In the genomic region with DNA sequence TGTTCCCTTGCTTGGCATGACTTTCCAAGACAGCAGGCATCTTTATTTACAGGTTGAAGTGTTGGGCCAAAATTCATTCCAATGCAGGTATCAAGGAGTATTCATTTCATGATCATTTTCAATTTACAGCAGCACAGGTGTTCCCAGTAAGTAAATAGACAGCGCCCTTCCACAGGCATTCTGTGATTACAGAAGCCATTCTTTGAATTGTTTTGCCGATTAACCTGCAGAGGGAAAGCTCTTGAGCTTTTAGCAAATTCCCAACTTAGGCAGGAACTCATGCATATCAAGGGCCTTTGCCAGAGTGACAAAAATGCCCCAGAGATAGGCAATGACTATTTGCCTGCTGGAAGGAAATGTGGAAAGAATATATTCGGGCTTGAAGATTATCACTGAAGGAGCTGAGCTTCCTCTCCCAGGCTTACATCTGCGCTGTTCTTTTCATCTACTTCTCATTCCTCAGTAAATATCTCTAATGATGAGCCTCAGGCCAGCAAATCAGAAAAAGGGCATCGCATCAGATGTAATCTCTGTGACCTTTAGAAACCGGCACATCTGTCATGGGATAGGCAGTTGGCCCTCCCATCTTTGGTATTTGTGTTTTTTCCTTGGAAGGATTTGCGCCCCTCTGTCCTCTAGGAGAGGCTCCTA, we compare ENCODE assay signal across 1 cellular context.
TF ChIP-seq lines count a peak whose summit lies in the region.

No MANE protein-coding gene starts in this region.

TF ChIP-seq in K562, 482 proteins besides CTCF, POLR2A, EP300 and RAD21 (continued from another document):
- TF ChIP-seq, protein P1, sequence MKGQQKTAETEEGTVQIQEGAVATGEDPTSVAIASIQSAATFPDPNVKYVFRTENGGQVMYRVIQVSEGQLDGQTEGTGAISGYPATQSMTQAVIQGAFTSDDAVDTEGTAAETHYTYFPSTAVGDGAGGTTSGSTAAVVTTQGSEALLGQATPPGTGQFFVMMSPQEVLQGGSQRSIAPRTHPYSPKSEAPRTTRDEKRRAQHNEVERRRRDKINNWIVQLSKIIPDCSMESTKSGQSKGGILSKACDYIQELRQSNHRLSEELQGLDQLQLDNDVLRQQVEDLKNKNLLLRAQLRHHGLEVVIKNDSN (CRISPR knock-in tag; IDR thresholded peaks at IDR 0.05), result 0 out of 2 replicates have a peak, but pooled peaks have one; percentile 9
- TF ChIP-seq FOXJ2 (tag; IDR thresholded peaks at IDR 0.05) (0 out of 2 replicates have a peak, but pooled peaks have one; percentile 22), PTBP1 (IDR thresholded peaks at IDR 0.05; ENCODE audit: low read depth, low read length) (no peak), ZNF589 (CRISPR knock-in tag; IDR thresholded peaks at IDR 0.05; ENCODE audit: low read depth) (0 out of 2 replicates have a peak, but pooled peaks have one; percentile 38), ZNF124 (CRISPR knock-in tag; IDR thresholded peaks at IDR 0.05) (no peak), EGR1 (conservative IDR thresholded peaks at IDR 0.05) (0 out of 2 replicates have a peak, but pooled peaks have one; percentile 6), NFE2 (IDR thresholded peaks at IDR 0.05; ENCODE audit: low read depth) (no peak), RHOXF2B (CRISPR knock-in tag; conservative IDR thresholded peaks at IDR 0.05) (no peak), CEBPG (CRISPR knock-in tag; IDR thresholded peaks at IDR 0.05) (0 out of 2 replicates have a peak, but pooled peaks have one; percentile 14), CEBPG (tag; conservative IDR thresholded peaks at IDR 0.05 in 1 of 2, IDR thresholded peaks at IDR 0.05 in 1 of 2) (no peak), FOXP1 (CRISPR knock-in tag; IDR thresholded peaks at IDR 0.05) (peak; percentile 63; the same call in 1 of the 2 replicates), ZNF76 (CRISPR knock-in tag; IDR thresholded peaks at IDR 0.05; ENCODE audit: borderline replicate concordance) (no peak)
- TF ChIP-seq, protein P2, sequence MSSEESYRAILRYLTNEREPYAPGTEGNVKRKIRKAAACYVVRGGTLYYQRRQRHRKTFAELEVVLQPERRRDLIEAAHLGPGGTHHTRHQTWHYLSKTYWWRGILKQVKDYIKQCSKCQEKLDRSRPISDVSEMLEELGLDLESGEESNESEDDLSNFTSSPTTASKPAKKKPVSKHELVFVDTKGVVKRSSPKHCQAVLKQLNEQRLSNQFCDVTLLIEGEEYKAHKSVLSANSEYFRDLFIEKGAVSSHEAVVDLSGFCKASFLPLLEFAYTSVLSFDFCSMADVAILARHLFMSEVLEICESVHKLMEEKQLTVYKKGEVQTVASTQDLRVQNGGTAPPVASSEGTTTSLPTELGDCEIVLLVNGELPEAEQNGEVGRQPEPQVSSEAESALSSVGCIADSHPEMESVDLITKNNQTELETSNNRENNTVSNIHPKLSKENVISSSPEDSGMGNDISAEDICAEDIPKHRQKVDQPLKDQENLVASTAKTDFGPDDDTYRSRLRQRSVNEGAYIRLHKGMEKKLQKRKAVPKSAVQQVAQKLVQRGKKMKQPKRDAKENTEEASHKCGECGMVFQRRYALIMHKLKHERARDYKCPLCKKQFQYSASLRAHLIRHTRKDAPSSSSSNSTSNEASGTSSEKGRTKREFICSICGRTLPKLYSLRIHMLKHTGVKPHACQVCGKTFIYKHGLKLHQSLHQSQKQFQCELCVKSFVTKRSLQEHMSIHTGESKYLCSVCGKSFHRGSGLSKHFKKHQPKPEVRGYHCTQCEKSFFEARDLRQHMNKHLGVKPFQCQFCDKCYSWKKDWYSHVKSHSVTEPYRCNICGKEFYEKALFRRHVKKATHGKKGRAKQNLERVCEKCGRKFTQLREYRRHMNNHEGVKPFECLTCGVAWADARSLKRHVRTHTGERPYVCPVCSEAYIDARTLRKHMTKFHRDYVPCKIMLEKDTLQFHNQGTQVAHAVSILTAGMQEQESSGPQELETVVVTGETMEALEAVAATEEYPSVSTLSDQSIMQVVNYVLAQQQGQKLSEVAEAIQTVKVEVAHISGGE (CRISPR knock-in tag; IDR thresholded peaks at IDR 0.05), result peak in 1 of 3 experiments; percentile 9; a peak in 1 of 6 replicates
- TF ChIP-seq, protein P3, sequence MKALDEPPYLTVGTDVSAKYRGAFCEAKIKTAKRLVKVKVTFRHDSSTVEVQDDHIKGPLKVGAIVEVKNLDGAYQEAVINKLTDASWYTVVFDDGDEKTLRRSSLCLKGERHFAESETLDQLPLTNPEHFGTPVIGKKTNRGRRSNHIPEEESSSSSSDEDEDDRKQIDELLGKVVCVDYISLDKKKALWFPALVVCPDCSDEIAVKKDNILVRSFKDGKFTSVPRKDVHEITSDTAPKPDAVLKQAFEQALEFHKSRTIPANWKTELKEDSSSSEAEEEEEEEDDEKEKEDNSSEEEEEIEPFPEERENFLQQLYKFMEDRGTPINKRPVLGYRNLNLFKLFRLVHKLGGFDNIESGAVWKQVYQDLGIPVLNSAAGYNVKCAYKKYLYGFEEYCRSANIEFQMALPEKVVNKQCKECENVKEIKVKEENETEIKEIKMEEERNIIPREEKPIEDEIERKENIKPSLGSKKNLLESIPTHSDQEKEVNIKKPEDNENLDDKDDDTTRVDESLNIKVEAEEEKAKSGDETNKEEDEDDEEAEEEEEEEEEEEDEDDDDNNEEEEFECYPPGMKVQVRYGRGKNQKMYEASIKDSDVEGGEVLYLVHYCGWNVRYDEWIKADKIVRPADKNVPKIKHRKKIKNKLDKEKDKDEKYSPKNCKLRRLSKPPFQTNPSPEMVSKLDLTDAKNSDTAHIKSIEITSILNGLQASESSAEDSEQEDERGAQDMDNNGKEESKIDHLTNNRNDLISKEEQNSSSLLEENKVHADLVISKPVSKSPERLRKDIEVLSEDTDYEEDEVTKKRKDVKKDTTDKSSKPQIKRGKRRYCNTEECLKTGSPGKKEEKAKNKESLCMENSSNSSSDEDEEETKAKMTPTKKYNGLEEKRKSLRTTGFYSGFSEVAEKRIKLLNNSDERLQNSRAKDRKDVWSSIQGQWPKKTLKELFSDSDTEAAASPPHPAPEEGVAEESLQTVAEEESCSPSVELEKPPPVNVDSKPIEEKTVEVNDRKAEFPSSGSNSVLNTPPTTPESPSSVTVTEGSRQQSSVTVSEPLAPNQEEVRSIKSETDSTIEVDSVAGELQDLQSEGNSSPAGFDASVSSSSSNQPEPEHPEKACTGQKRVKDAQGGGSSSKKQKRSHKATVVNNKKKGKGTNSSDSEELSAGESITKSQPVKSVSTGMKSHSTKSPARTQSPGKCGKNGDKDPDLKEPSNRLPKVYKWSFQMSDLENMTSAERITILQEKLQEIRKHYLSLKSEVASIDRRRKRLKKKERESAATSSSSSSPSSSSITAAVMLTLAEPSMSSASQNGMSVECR (CRISPR knock-in tag; IDR thresholded peaks at IDR 0.05), result peak; percentile 44; the same call in 1 of the 2 replicates
